13 cellular contexts compared by ENCODE assay signal in genomic region chr4:6892909-6893202, GRCh38. TPM values are rescaled to one million over a fixed set of nuclear protein-coding genes. Genes with fewer than 3 reads are reported as not detected.
A peak's percentile ranks its signal among the peaks of the same experiment; 100 is the strongest.
DNase-seq lines count a peak whose midpoint lies in the region; ATAC-seq and TF ChIP-seq lines count a peak whose summit lies in the region.
"Had no signal": no experiment of that assay in that cellular context is flagged by ENCODE, and none has a peak within 500 bp of the region (broad histone marks: within the 10 kb centered on the region; RNA-seq: fewer than 3 reads in every experiment).

No MANE protein-coding gene starts in this region.

- no peak for DNase-seq in T-helper 1 cell
- no peak for DNase-seq in HL-60 (ENCODE audit: low read depth in 1 of 2, low spot score in 1 of 2)
- DNase-seq in hepatocyte (ENCODE audit: low spot score) = no peak
- no peak for DNase-seq in gastrocnemius medialis
- DNase-seq in tibial artery = no peak
- no peak for DNase-seq in MV-4-11 (lab: John Stamatoyannopoulos, UW)
- no peak for DNase-seq in HuH-7 (ENCODE audit: low spot score)
- DNase-seq: 8988T, COR-L47, NCI-H345 had no signal

- in situ Hi-C loops in gastrocnemius medialis (cut with MboI; ENCODE audit: low sequenced_read_pairs in 4 of 4) = no loop called here

- H3K27ac ChIP-seq in HL-60 (replicated peaks) = peak overlapping the region; percentile 78
- H3K27ac ChIP-seq in hepatocyte = peak overlapping the region; percentile 78
- H3K27ac ChIP-seq in gastrocnemius medialis = peak overlapping the region; percentile 55 to 76 (median 66)
- H3K27ac ChIP-seq in tibial artery = no peak overlapping the region
- H3K27ac ChIP-seq: SK-N-MC had no signal

- H3K36me3 ChIP-seq in hepatocyte (replicated peaks; ENCODE audit: insufficient read depth, low read depth) = no peaks in the 10 kb centered on the region
- H3K36me3 ChIP-seq in gastrocnemius medialis = no peaks in the 10 kb centered on the region
- H3K36me3 ChIP-seq in tibial artery = no peaks in the 10 kb centered on the region

- H3K79me2 ChIP-seq in hepatocyte = no peaks in the 10 kb centered on the region

- no peak for TF ChIP-seq POLR2A in gastrocnemius medialis (IDR thresholded peaks at IDR 0.05)

- peaks cover 33% of the 10 kb centered on the region for H3K4me1 Mint-ChIP-seq in T-helper 1 cell treated with Interleukin-12 subunit alpha and Interleukin-12 subunit beta and Interleukin-4 antibody, amounts not matched to agents 30 μg/mL and 1 μg/mL, for 36 hours (ENCODE audit: low read depth)

- H3K27me3 ChIP-seq in HL-60 (ENCODE audit: insufficient read depth, poor library complexity, severe bottlenecking) (no peaks in the 10 kb centered on the region), hepatocyte (no peaks in the 10 kb centered on the region), gastrocnemius medialis (no peaks in the 10 kb centered on the region), tibial artery (no peaks in the 10 kb centered on the region)

- no peaks in the 10 kb centered on the region for H3K9me2 ChIP-seq in hepatocyte (replicated peaks; ENCODE audit: insufficient read depth)

- H3K9me3 ChIP-seq in hepatocyte (ENCODE audit: low read depth) (no peaks in the 10 kb centered on the region), gastrocnemius medialis (no peaks in the 10 kb centered on the region), tibial artery (no peaks in the 10 kb centered on the region)

- H3K36me3 Mint-ChIP-seq in T-helper 1 cell treated with Interleukin-12 subunit alpha and Interleukin-12 subunit beta and Interleukin-4 antibody, amounts not matched to agents 30 μg/mL and 1 μg/mL, for 36 hours (ENCODE audit: low read depth) = peaks cover 21% of the 10 kb centered on the region
- H3K36me3 Mint-ChIP-seq: activated naive CD8-positive, alpha-beta T cell had no signal

- H3K27me3 Mint-ChIP-seq in T-helper 1 cell treated with Interleukin-12 subunit alpha and Interleukin-12 subunit beta and Interleukin-4 antibody, amounts not matched to agents 30 μg/mL and 1 μg/mL, for 36 hours (ENCODE audit: low read depth) = no peaks in the 10 kb centered on the region
- H3K27me3 Mint-ChIP-seq: activated naive CD8-positive, alpha-beta T cell had no signal

- no peaks in the 10 kb centered on the region for H4K20me1 ChIP-seq in hepatocyte (ENCODE audit: insufficient read depth, poor library complexity, severe bottlenecking)

- H2AFZ ChIP-seq in hepatocyte = no peak overlapping the region

- intact Hi-C loops in gastrocnemius medialis (cut with DNase I; ENCODE audit: low total_unique reads) = no loop called here
- intact Hi-C loops in tibial artery (cut with DNase I; ENCODE audit: low total_unique reads) = no loop called here

- no peak overlapping the region for H3K4me3 ChIP-seq in HL-60 (replicated peaks; ENCODE audit: insufficient read depth, low read length)
- no peak overlapping the region for H3K4me3 ChIP-seq in hepatocyte
- no peak overlapping the region for H3K4me3 ChIP-seq in gastrocnemius medialis
- H3K4me3 ChIP-seq in tibial artery = no peak overlapping the region
- H3K4me3 ChIP-seq: SK-N-MC had no signal

- WGBS in hepatocyte (ENCODE audit: low lambda C conversion rate, missing lambda C conversion rate) = 87% methylated on average over 6 of the region's 6 CpGs

- H3K4me3 Mint-ChIP-seq in T-helper 1 cell treated with Interleukin-12 subunit alpha and Interleukin-12 subunit beta and Interleukin-4 antibody, amounts not matched to agents 30 μg/mL and 1 μg/mL, for 36 hours = no peak overlapping the region

- no peak overlapping the region for H3K4me2 ChIP-seq in hepatocyte

- TF ChIP-seq CTCF in HL-60 (IDR thresholded peaks at IDR 0.05; ENCODE audit: insufficient read depth, low read length) (no peak), hepatocyte (IDR thresholded peaks at IDR 0.05; ENCODE audit: poor library complexity) (no peak), gastrocnemius medialis (IDR thresholded peaks at IDR 0.05 in 4 of 5, conservative IDR thresholded peaks at IDR 0.05 in 1 of 5) (no peak), tibial artery (IDR thresholded peaks at IDR 0.05) (no peak)

- H3K4me1 ChIP-seq in hepatocyte (ENCODE audit: insufficient read depth) (peaks cover 28% of the 10 kb centered on the region), gastrocnemius medialis (peaks cover 12 to 23% of the 10 kb centered on the region in 2 donors), tibial artery (peaks cover 0 to 9% (median 5%) of the 10 kb centered on the region in 4 donors)

- peaks cover 22% of the 10 kb centered on the region for H3K9me3 Mint-ChIP-seq in T-helper 1 cell treated with Interleukin-12 subunit alpha and Interleukin-12 subunit beta and Interleukin-4 antibody, amounts not matched to agents 30 μg/mL and 1 μg/mL, for 36 hours

- peak overlapping the region; percentile 94 for H3K27ac Mint-ChIP-seq in T-helper 1 cell treated with Interleukin-12 subunit alpha and Interleukin-12 subunit beta and Interleukin-4 antibody, amounts not matched to agents 30 μg/mL and 1 μg/mL, for 36 hours

- ATAC-seq in gastrocnemius medialis = peak in 1 of 2 donors; percentile 0

RNA-seq across cellular contexts. Expression of gene TBC1D14, which starts 16.8 kb away (rescaled TPM):
- total RNA-seq in hepatocyte (46.1 and 50.8 TPM in 2 replicates), gastrocnemius medialis (10 to 100 TPM; 36.0 to 56.2 (median 41.4) TPM)
- 26.5 and 33.6 TPM in 2 replicates for polyA plus RNA-seq in hepatocyte

Comparison
In these comparisons a context has a peak if more than half of its experiments do, and no peak if none do; other contexts are left out.
1. H3K27ac ChIP-seq: peak in HL-60 (single experiment), hepatocyte (single experiment) and gastrocnemius medialis (4 of 4); none in tibial artery (0 of 2).